ENCODE assay signal across 32 cellular contexts in the genomic region with DNA sequence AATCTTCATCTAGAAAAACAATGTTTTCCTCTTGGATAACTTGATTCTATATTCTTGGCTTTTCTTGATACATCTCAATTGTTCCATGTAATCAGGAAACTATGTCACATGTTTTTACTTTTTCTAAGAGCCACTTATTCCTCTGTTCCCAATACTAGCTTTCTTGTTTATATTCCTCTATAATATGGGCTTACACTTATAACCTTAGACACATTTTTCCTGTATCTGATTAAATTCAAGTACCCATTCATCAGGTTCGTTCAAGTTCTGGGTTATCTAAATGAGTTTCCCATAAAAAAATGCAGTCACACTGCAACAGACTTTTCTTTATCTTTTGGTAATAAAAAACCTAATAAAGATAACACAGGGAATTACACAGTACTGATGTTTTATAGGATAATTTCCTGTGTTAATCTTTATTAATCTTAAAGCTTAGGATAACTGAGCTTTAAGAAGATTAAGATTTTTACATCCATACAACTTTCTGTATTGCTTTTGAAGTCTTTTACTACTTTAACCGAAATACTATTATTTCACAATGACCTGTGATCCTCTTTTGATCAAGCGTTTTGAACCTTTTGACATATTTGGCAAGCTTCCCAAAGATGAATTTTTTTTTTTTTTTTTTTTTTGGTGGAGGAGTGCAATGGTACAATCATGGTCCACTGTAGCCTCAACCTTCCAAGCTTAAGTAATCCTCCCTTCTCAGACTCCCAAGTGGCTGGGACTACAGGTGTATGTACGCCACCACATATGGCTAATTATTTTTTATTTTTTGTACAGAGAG. TPM values are rescaled to one million over a fixed set of nuclear protein-coding genes. Genes with fewer than 3 reads are reported as not detected.
DNase-seq lines count a peak whose midpoint lies in the region; ATAC-seq, FAIRE-seq and TF ChIP-seq lines count a peak whose summit lies in the region.
"Had no signal": no experiment of that assay in that cellular context is flagged by ENCODE, and none has a peak within 500 bp of the region (broad histone marks: within the 10 kb centered on the region; RNA-seq: fewer than 3 reads in every experiment).

No MANE protein-coding gene starts in this region.

- H3K27me3 ChIP-seq in spleen (replicated peaks in 1 of 7) (no peaks in the 10 kb centered on the region), vagina (no peaks in the 10 kb centered on the region)
- H3K27me3 ChIP-seq: BLaER1 treated with 17β-estradiol and CSF1 and Interleukin-3, amounts not matched to agents 10 nM and 100 nM; neutrophil; stomach; thyroid gland had no signal

- no peak overlapping the region for H3K4me3 Mint-ChIP-seq in brain
- H3K4me3 Mint-ChIP-seq: activated CD4-positive, alpha-beta memory T cell treated with anti-CD3 and anti-CD28 coated beads, Interleukin-2, amount 10 ng/mL, durations not matched to agents 7 days and 5 days; activated naive CD4-positive, alpha-beta T cell treated with anti-CD3 and anti-CD28 coated beads, Interleukin-2, amount 50 U/mL, for 24 hours; activated T-helper 17 cell treated with anti-CD3 and anti-CD28 coated beads, Interleukin-2, amount 50 U/mL, for 72 hours had no signal

- intact Hi-C loops in mucosa of descending colon (cut with DNase I, micrococcal nuclease) (no loop called here), spleen (cut with DNase I; ENCODE audit: low total_unique reads) (no loop called here), vagina (cut with DNase I) (no loop called here)

- peaks cover 2 to 8% (median 3%) of the 10 kb centered on the region in 5 experiments for H3K9me3 Mint-ChIP-seq in brain
- H3K9me3 Mint-ChIP-seq: activated CD4-positive, alpha-beta memory T cell treated with anti-CD3 and anti-CD28 coated beads, Interleukin-2, amount 10 ng/mL, durations not matched to agents 7 days and 5 days had no signal

- DNase-seq in HT-29 (ENCODE audit: low spot score) (peak; percentile 58), mucosa of descending colon (no peak), spleen (no peak), vagina (ENCODE audit: extremely low spot score in 2 of 2) (no peak)
- DNase-seq: ACHN; activated CD4-positive, alpha-beta memory T cell treated with anti-CD3 and anti-CD28 coated beads, Interleukin-2, amount 10 ng/mL, durations not matched to agents 7 days and 5 days; activated CD8-positive, alpha-beta memory T cell treated with anti-CD3 and anti-CD28 coated beads, Interleukin-2, amount 50 U/mL, for 48 hours; amygdala; effector memory CD4-positive, alpha-beta T cell; NCI-H1092; NCI-H187; NCI-H2171; NCI-H524 treated with DMSO at 0.1 percent for 48 hours; stimulated activated CD4-positive, alpha-beta T cell treated with anti-CD3 and anti-CD28 coated beads, Interleukin-1b, Interleukin-23, amount 100 ng/mL, for 48 hours; stimulated activated CD8-positive, alpha-beta memory T cell treated with anti-CD3 and anti-CD28 coated beads, Interleukin-4, amount 100 ng/mL, for 48 hours; stomach; thyroid gland had no signal

- no peak overlapping the region for H3K27ac ChIP-seq in spleen
- H3K27ac ChIP-seq in vagina, result no peak overlapping the region
- H3K27ac ChIP-seq: BLaER1 treated with 17β-estradiol and CSF1 and Interleukin-3, amounts not matched to agents 10 nM and 100 nM; neutrophil; skin epidermis; stomach; thyroid gland had no signal

- peak; percentile 21 for FAIRE-seq in A204.1 (lab: Jason Lieb, UNC)
- FAIRE-seq: bronchial epithelial cell, HepG2 had no signal

- WGBS in spleen, 5 donors, result 64 to 71% (median 67%) methylated on average over 4 of the region's 4 CpGs

- H3K4me1 ChIP-seq in mucosa of descending colon (ENCODE audit: low read depth) (peaks cover 3% of the 10 kb centered on the region), spleen (no peaks in the 10 kb centered on the region), vagina (no peaks in the 10 kb centered on the region)
- H3K4me1 ChIP-seq: stomach, thyroid gland had no signal

- H3K4me3 ChIP-seq in mucosa of descending colon (no peak overlapping the region), spleen (no peak overlapping the region), vagina (no peak overlapping the region)
- H3K4me3 ChIP-seq: BLaER1 treated with 17β-estradiol and CSF1 and Interleukin-3, amounts not matched to agents 10 nM and 100 nM; skin epidermis; stomach; thyroid gland had no signal

- no peak for TF ChIP-seq CTCF in brain (conservative IDR thresholded peaks at IDR 0.05)
- no peak for TF ChIP-seq CTCF in mucosa of descending colon (IDR thresholded peaks at IDR 0.05)
- no peak for TF ChIP-seq CTCF in spleen (IDR thresholded peaks at IDR 0.05 in 8 of 11, conservative IDR thresholded peaks at IDR 0.05 in 3 of 11)
- no peak for TF ChIP-seq CTCF in vagina (IDR thresholded peaks at IDR 0.05)

- H3K36me3 Mint-ChIP-seq in brain, result peaks cover 57% of the 10 kb centered on the region

- H3K36me3 ChIP-seq in mucosa of descending colon (ENCODE audit: low read depth) (no peaks in the 10 kb centered on the region), spleen (peaks cover 0 to 5% (median 0%) of the 10 kb centered on the region in 6 donors), vagina (peaks cover 0 to 6% of the 10 kb centered on the region in 2 donors)
- H3K36me3 ChIP-seq: BLaER1 treated with 17β-estradiol and CSF1 and Interleukin-3, amounts not matched to agents 10 nM and 100 nM; neutrophil; thyroid gland had no signal

- no peaks in the 10 kb centered on the region for H3K4me1 Mint-ChIP-seq in brain
- H3K4me1 Mint-ChIP-seq: activated naive CD4-positive, alpha-beta T cell treated with anti-CD3 and anti-CD28 coated beads, Interleukin-2, amount 50 U/mL, for 24 hours; activated T-helper 17 cell treated with anti-CD3 and anti-CD28 coated beads, Interleukin-2, amount 50 U/mL, for 72 hours had no signal

- peak; percentile 88 for ATAC-seq in mucosa of descending colon
- no peak for ATAC-seq in GM18867 (IDR thresholded peaks at IDR 0.05; ENCODE audit: unreplicated experiment)
- no peak for ATAC-seq in HG03457 (IDR thresholded peaks at IDR 0.05; ENCODE audit: unreplicated experiment)
- ATAC-seq: activated CD4-positive, CD25-positive, alpha-beta regulatory T cell treated with anti-CD3 and anti-CD28 coated beads, Interleukin-2, amount 50 U/mL, for 24 hours; activated T-helper 17 cell treated with anti-CD3 and anti-CD28 coated beads, Interleukin-2, amount 50 U/mL, for 72 hours; HepG2 had no signal

- no peaks in the 10 kb centered on the region for H3K9me3 ChIP-seq in mucosa of descending colon
- peaks cover 0 to 4% (median 0%) of the 10 kb centered on the region in 8 donors for H3K9me3 ChIP-seq in spleen
- no peaks in the 10 kb centered on the region for H3K9me3 ChIP-seq in vagina
- H3K9me3 ChIP-seq: BLaER1 treated with 17β-estradiol and CSF1 and Interleukin-3, amounts not matched to agents 10 nM and 100 nM; neutrophil; stomach; thyroid gland had no signal

- peak overlapping the region in 3 of 5 experiments; percentile 22 to 70 (median 68) for H3K27ac Mint-ChIP-seq in brain
- H3K27ac Mint-ChIP-seq: activated CD4-positive, alpha-beta memory T cell treated with anti-CD3 and anti-CD28 coated beads, Interleukin-2, amount 10 ng/mL, durations not matched to agents 7 days and 5 days; activated naive CD4-positive, alpha-beta T cell treated with anti-CD3 and anti-CD28 coated beads, Interleukin-2, amount 50 U/mL, for 24 hours; activated T-helper 17 cell treated with anti-CD3 and anti-CD28 coated beads, Interleukin-2, amount 50 U/mL, for 72 hours had no signal

- no peaks in the 10 kb centered on the region for H3K27me3 Mint-ChIP-seq in brain
- H3K27me3 Mint-ChIP-seq: activated CD4-positive, alpha-beta memory T cell treated with anti-CD3 and anti-CD28 coated beads, Interleukin-2, amount 10 ng/mL, durations not matched to agents 7 days and 5 days; activated naive CD4-positive, alpha-beta T cell treated with anti-CD3 and anti-CD28 coated beads, Interleukin-2, amount 50 U/mL, for 24 hours; activated T-helper 17 cell treated with anti-CD3 and anti-CD28 coated beads, Interleukin-2, amount 50 U/mL, for 72 hours had no signal

- TF ChIP-seq POLR2A in spleen (IDR thresholded peaks at IDR 0.05) (no peak), vagina (IDR thresholded peaks at IDR 0.05) (no peak)

RNA-seq across cellular contexts. Expression of a gene that starts 44.3 kb away (rescaled TPM):
- total RNA-seq in HT-29 (2014; rRNA removed; shearing (Covaris generic)), result not detected in 2 replicates
- polyA plus RNA-seq in brain (ENCODE audit: insufficient read depth, low read depth, low replicate concordance), result not detected
- not detected for total RNA-seq in mucosa of descending colon
- total RNA-seq in spleen, result not detected
- under 1 TPM in 1 of 3 donors, not detected in 2; 0.06 TPM for polyA plus RNA-seq in spleen
- not detected for total RNA-seq in vagina
- total RNA-seq: frontal cortex, HepG2, LHCN-M2, lung microvascular endothelial cell, stomach, thyroid gland had no signal

RNA-seq across cellular contexts. Expression of a gene that starts 54.0 kb away (rescaled TPM):
- total RNA-seq in HT-29 (2014; rRNA removed; shearing (Covaris generic)), result 20.1 and 24.2 TPM in 2 replicates
- polyA plus RNA-seq in brain (ENCODE audit: insufficient read depth, low read depth, low replicate concordance) (13.5 TPM), spleen (10 to 100 TPM in 2 of 3 donors, 1 to 10 TPM in 1; 9.4 to 11.4 (median 10.7) TPM)
- total RNA-seq in mucosa of descending colon (10 to 100 TPM; 26.9 to 35.4 (median 27.0) TPM), spleen (10 to 100 TPM; 29.8 to 58.9 (median 38.3) TPM), vagina (20.4 TPM)
